In the genomic region with DNA sequence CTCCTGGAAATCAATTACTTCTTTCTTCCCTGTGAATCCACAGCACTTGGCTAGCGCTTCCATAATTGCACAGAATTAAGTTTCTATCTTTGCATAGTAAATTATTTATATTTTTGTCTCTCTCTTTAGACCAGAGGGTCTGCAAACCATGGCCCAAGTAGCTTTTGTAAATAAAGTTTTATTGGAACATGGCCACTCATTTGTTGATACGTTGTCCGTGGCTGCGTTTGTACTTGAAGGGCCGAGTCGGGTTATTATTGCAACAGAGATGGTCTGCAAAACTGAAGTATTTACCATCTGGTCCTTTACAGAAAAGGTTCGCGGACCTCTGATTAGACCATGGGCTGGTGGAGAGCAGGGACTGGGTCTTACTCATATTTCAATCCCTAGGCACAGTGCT, we compare ENCODE assay signal across 16 cellular contexts.
"Had no signal": no experiment of that assay in that cellular context is flagged by ENCODE, and none has a peak within 500 bp of the region (broad histone marks: within the 10 kb centered on the region; RNA-seq: fewer than 3 reads in every experiment).

No MANE protein-coding gene starts in this region.

- H3K9me3 ChIP-seq: thyroid gland had no signal

- H3K4me3 ChIP-seq: body of pancreas, esophagus squamous epithelium, left lung, thyroid gland, vagina had no signal

- H3K27me3 ChIP-seq: body of pancreas, left lung, thyroid gland, vagina had no signal

- H3K4me1 ChIP-seq: left lung, parathyroid adenoma had no signal

- DNase-seq: activated CD4-positive, alpha-beta T cell treated with anti-CD3 and anti-CD28 coated beads, Interleukin-2, amount 50 U/mL, for 1 hour; activated CD8-positive, alpha-beta memory T cell treated with anti-CD3 and anti-CD28 coated beads for 24 hours; activated gamma-delta T cell treated with Interleukin-2 at 50 U/mL for 16 hours; amniotic stem cell; body of pancreas; cortex of kidney; effector CD8-positive, alpha-beta T cell; esophagus squamous epithelium; hippocampal formation; kidney; left lung; naive thymus-derived CD4-positive, alpha-beta T cell; stimulated activated CD4-positive, alpha-beta T cell treated with anti-CD3 and anti-CD28 coated beads, Interleukin-1b, Interleukin-23, amount 100 ng/mL, for 48 hours; thyroid gland had no signal

- H3K9ac ChIP-seq: parathyroid adenoma had no signal

- H3K36me3 ChIP-seq: esophagus squamous epithelium, left lung, thyroid gland, vagina had no signal

- H3K27ac ChIP-seq: body of pancreas, esophagus squamous epithelium, left lung, parathyroid adenoma, thyroid gland, vagina had no signal
